ENCODE assay signal across 14 cellular contexts in the genomic region with DNA sequence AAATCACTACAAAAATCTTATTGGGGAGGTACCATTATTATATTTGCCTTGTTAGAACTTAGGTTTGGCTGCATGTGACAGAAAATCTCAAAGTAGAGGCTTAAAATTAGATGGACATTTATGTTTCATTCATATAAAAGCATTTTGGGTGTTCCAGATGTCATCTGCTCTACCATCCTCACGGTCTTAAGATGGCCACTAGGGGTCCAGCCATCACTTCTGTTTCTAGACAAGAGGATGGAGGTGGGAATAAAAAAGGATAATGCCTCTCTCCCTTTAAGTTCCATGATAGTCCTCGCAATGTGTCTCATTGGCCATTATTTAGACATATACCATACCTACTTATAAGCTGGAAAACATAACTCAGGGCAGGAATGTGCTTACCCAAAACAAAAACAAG.
A peak's percentile ranks its signal among the peaks of the same experiment; 100 is the strongest.
DNase-seq lines count a peak whose midpoint lies in the region; ATAC-seq and TF ChIP-seq lines count a peak whose summit lies in the region.
"Had no signal": no experiment of that assay in that cellular context is flagged by ENCODE, and none has a peak within 500 bp of the region (broad histone marks: within the 10 kb centered on the region; RNA-seq: fewer than 3 reads in every experiment).

No MANE protein-coding gene starts in this region.

- intact Hi-C loops in mammary epithelial cell (cut with micrococcal nuclease) (loop anchor here (2.0 to 10.0 kb wide), 4 partner anchors 111 to 834 kb away; no protein-coding TSS in a partner anchor), body of pancreas (cut with DNase I) (no loop called here)

- ATAC-seq in GM21825 (IDR thresholded peaks at IDR 0.05; ENCODE audit: unreplicated experiment) (no peak), body of pancreas (no peak)
- ATAC-seq: left colon, upper lobe of right lung had no signal

- H3K9me3 ChIP-seq in DOHH2 (ENCODE audit: control insufficient read depth, insufficient read depth, low read length) (no peaks in the 10 kb centered on the region), Karpas-422 (ENCODE audit: low read length) (no peaks in the 10 kb centered on the region), mammary epithelial cell (replicated peaks; ENCODE audit: insufficient read depth, low read length) (no peaks in the 10 kb centered on the region), body of pancreas (no peaks in the 10 kb centered on the region)
- H3K9me3 ChIP-seq: ovary, upper lobe of right lung had no signal

- H3K9me2 ChIP-seq in DOHH2 (replicated peaks; ENCODE audit: control insufficient read depth, low read length) (no peaks in the 10 kb centered on the region), Karpas-422 (replicated peaks; ENCODE audit: insufficient read depth, low read length) (no peaks in the 10 kb centered on the region)

- TF ChIP-seq CTCF in DOHH2 (IDR thresholded peaks at IDR 0.05; ENCODE audit: low read depth, low read length, poor library complexity, severe bottlenecking) = peak; percentile 34
- peak; percentile 49 to 63 for TF ChIP-seq CTCF in mammary epithelial cell (conservative IDR thresholded peaks at IDR 0.05 in 1 of 2, IDR thresholded peaks at IDR 0.05 in 1 of 2; ENCODE audit: extremely low read depth in 1 of 2, insufficient read depth in 1 of 2, low read depth in 1 of 2, low read length in 2 of 2)
- no peak for TF ChIP-seq CTCF in body of pancreas (IDR thresholded peaks at IDR 0.05)

- H3K4me2 ChIP-seq in DOHH2 (ENCODE audit: low read length) (no peak overlapping the region), Karpas-422 (ENCODE audit: low read depth, low read length, poor library complexity, severe bottlenecking) (no peak overlapping the region), mammary epithelial cell (ENCODE audit: insufficient read depth, low read depth, low read length) (no peak overlapping the region)

- no peaks in the 10 kb centered on the region for H3K4me1 ChIP-seq in DOHH2 (ENCODE audit: control insufficient read depth, low read length)
- H3K4me1 ChIP-seq in Karpas-422 (ENCODE audit: low read length) = no peaks in the 10 kb centered on the region
- no peaks in the 10 kb centered on the region for H3K4me1 ChIP-seq in mammary epithelial cell (ENCODE audit: insufficient read depth, low read length)
- no peaks in the 10 kb centered on the region for H3K4me1 ChIP-seq in body of pancreas
- H3K4me1 ChIP-seq: upper lobe of right lung had no signal

- in situ Hi-C loops in mammary epithelial cell (cut with MboI; ENCODE audit: low sequenced_read_pairs in 2 of 2) = no loop called here

- H4K20me1 ChIP-seq in DOHH2 (ENCODE audit: control insufficient read depth, insufficient read depth, low read depth, low read length) (no peaks in the 10 kb centered on the region), Karpas-422 (ENCODE audit: insufficient read depth, low read depth, low read length) (no peaks in the 10 kb centered on the region), mammary epithelial cell (ENCODE audit: insufficient read depth, low read length) (no peaks in the 10 kb centered on the region)

- H3K36me3 ChIP-seq in DOHH2 (ENCODE audit: control insufficient read depth, low read length) = no peaks in the 10 kb centered on the region
- no peaks in the 10 kb centered on the region for H3K36me3 ChIP-seq in Karpas-422 (ENCODE audit: insufficient read depth, low read length)
- H3K36me3 ChIP-seq in mammary epithelial cell (ENCODE audit: insufficient read depth, low read length) = no peaks in the 10 kb centered on the region
- H3K36me3 ChIP-seq in body of pancreas (replicated peaks in 1 of 2; ENCODE audit: insufficient read depth in 1 of 2, low read depth in 2 of 2) = no peaks in the 10 kb centered on the region
- H3K36me3 ChIP-seq: ovary, upper lobe of right lung had no signal

- H3K4me3 ChIP-seq in DOHH2 (ENCODE audit: low read length) (no peak overlapping the region), Karpas-422 (ENCODE audit: low read length) (no peak overlapping the region), mammary epithelial cell (replicated peaks in 1 of 3; ENCODE audit: insufficient read depth in 1 of 3, low read depth in 2 of 3, low read length in 3 of 3) (no peak overlapping the region), body of pancreas (no peak overlapping the region)
- H3K4me3 ChIP-seq: ovary, upper lobe of right lung had no signal

- CTCF ChIA-PET in mammary epithelial cell (lab: Charles Lee; ENCODE audit: low non-redundant PET) = no interaction called here

- no peak overlapping the region for H3K27ac ChIP-seq in DOHH2 (ENCODE audit: low read depth, low read length)
- no peak overlapping the region for H3K27ac ChIP-seq in Karpas-422 (ENCODE audit: low read length)
- H3K27ac ChIP-seq in mammary epithelial cell (ENCODE audit: insufficient read depth, low read depth, low read length) = no peak overlapping the region
- no peak overlapping the region for H3K27ac ChIP-seq in body of pancreas
- H3K27ac ChIP-seq: ovary, upper lobe of right lung had no signal

- no TSS peak for BruUV-seq in mammary epithelial cell (replicated peaks; lab: Mats Ljungman, UMichigan)

- H2AFZ ChIP-seq in Karpas-422 (ENCODE audit: low read length) = no peak overlapping the region
- H2AFZ ChIP-seq in mammary epithelial cell (ENCODE audit: low read depth, low read length) = no peak overlapping the region

- H3F3A ChIP-seq in DOHH2 (ENCODE audit: control insufficient read depth, insufficient read depth) = no peaks in the 10 kb centered on the region

- TF ChIP-seq POLR2A in body of pancreas (IDR thresholded peaks at IDR 0.05) = no peak

- H3K9ac ChIP-seq in Karpas-422 (ENCODE audit: low read length) (no peak overlapping the region), mammary epithelial cell (ENCODE audit: insufficient read depth, low read length) (no peak overlapping the region)

- DNase-seq in Karpas-422 (peak; percentile 43), mammary epithelial cell (no peak), myocyte (ENCODE audit: low read depth) (peak; percentile 10), body of pancreas (no peak)
- DNase-seq in stimulated activated CD4-positive, alpha-beta T cell treated with anti-CD3 and anti-CD28 coated beads, Interleukin-4, amount 100 ng/mL, for 4 hours = no peak
- DNase-seq in activated naive CD4-positive, alpha-beta T cell treated with anti-CD3 and anti-CD28 coated beads, Interleukin-2, amount 50 U/mL, for 16 hours = no peak
- DNase-seq: activated CD4-positive, alpha-beta T cell treated with anti-CD3 and anti-CD28 coated beads, Interleukin-2, amount 10 ng/mL, durations not matched to agents 24 days and 14 days; DMS79 treated with DMSO at 0.1 percent for 48 hours; left colon; NCI-H2029; ovary; upper lobe of right lung had no signal

- H3K79me2 ChIP-seq in DOHH2 (ENCODE audit: control insufficient read depth, low read length) = no peaks in the 10 kb centered on the region
- no peaks in the 10 kb centered on the region for H3K79me2 ChIP-seq in Karpas-422 (ENCODE audit: low read length)
- H3K79me2 ChIP-seq in mammary epithelial cell (ENCODE audit: insufficient read depth, low read length) = no peaks in the 10 kb centered on the region

- 82% methylated on average over 2 of the region's 2 CpGs for WGBS in mammary epithelial cell (ENCODE audit: low coverage, missing lambda C conversion rate)
- WGBS in body of pancreas, 2 donors = 75 to 78% methylated on average over 2 of the region's 2 CpGs

- dilution Hi-C loops in mammary epithelial cell (cut with HindIII; ENCODE audit: low sequenced_read_pairs) = no loop called here

- H3K27me3 ChIP-seq in DOHH2 (ENCODE audit: control insufficient read depth, low read length) (no peaks in the 10 kb centered on the region), Karpas-422 (ENCODE audit: low read length) (0 out of 2 replicates have a peak, but pooled peaks cover 2% of the 10 kb centered on the region), mammary epithelial cell (ENCODE audit: insufficient read depth, low read length) (no peaks in the 10 kb centered on the region), body of pancreas (no peaks in the 10 kb centered on the region)
- H3K27me3 ChIP-seq: ovary, upper lobe of right lung had no signal

Comparison
In these comparisons a context has a peak if more than half of its experiments do, and no peak if none do; other contexts are left out.
1. CTCF ChIP-seq: peak in DOHH2 (single experiment) and mammary epithelial cell (2 of 2); none in body of pancreas (0 of 7).
2. DNase-seq: peak in Karpas-422 (single experiment) and myocyte (single experiment); none in mammary epithelial cell (single experiment), body of pancreas (0 of 4), stimulated activated CD4-positive, alpha-beta T cell treated with anti-CD3 and anti-CD28 coated beads, Interleukin-4, amount 100 ng/mL, for 4 hours (0 of 2) and activated naive CD4-positive, alpha-beta T cell treated with anti-CD3 and anti-CD28 coated beads, Interleukin-2, amount 50 U/mL, for 16 hours (single experiment).